ENCODE assay signal across 1 cellular context in genomic region chr14:50045039-50045711, GRCh38.
TF ChIP-seq lines count a peak whose summit lies in the region.

No MANE protein-coding gene starts in this region.

TF ChIP-seq in HepG2, 621 proteins besides CTCF, POLR2A, EP300 and RAD21 (continued from another document and continues in another):
- TF ChIP-seq, protein P1, sequence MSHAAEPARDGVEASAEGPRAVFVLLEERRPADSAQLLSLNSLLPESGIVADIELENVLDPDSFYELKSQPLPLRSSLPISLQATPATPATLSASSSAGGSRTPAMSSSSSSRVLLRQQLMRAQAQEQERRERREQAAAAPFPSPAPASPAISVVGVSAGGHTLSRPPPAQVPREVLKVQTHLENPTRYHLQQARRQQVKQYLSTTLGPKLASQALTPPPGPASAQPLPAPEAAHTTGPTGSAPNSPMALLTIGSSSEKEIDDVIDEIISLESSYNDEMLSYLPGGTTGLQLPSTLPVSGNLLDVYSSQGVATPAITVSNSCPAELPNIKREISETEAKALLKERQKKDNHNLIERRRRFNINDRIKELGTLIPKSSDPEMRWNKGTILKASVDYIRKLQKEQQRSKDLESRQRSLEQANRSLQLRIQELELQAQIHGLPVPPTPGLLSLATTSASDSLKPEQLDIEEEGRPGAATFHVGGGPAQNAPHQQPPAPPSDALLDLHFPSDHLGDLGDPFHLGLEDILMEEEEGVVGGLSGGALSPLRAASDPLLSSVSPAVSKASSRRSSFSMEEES (CRISPR knock-in tag; IDR thresholded peaks at IDR 0.05): peak; percentile 91
- TF ChIP-seq ZBTB20 (CRISPR knock-in tag; IDR thresholded peaks at IDR 0.05; ENCODE audit: borderline replicate concordance, low read depth) (peak; percentile 58; the same call in 1 of the 2 replicates), ZNF234 (CRISPR knock-in tag; conservative IDR thresholded peaks at IDR 0.05) (no peak), ZNF335 (CRISPR knock-in tag; IDR thresholded peaks at IDR 0.05) (0 out of 2 replicates have a peak, but pooled peaks have one; percentile 38), ATAD3A (CRISPR knock-in tag; IDR thresholded peaks at IDR 0.05) (no peak), KMT2A (CRISPR knock-in tag; IDR thresholded peaks at IDR 0.05) (peak; percentile 69), EED (CRISPR knock-in tag; IDR thresholded peaks at IDR 0.05) (no peak), ZNF451 (CRISPR knock-in tag; IDR thresholded peaks at IDR 0.05) (no peak), ZNF564 (CRISPR knock-in tag; IDR thresholded peaks at IDR 0.05) (peak; percentile 82; the same call in 1 of the 2 replicates), SRY (CRISPR knock-in tag; IDR thresholded peaks at IDR 0.05) (peak; percentile 79; the same call in 1 of the 2 replicates), REPIN1 (CRISPR knock-in tag; IDR thresholded peaks at IDR 0.05; ENCODE audit: borderline replicate concordance, low read depth) (no peak), FOXM1 (CRISPR knock-in tag; IDR thresholded peaks at IDR 0.05) (peak; percentile 53; the same call in 1 of the 2 replicates), SP5 (CRISPR knock-in tag; IDR thresholded peaks at IDR 0.05; ENCODE audit: borderline replicate concordance, low read depth) (peak; percentile 17; the same call in 1 of the 2 replicates), NCOA2 (CRISPR knock-in tag; IDR thresholded peaks at IDR 0.05) (peak; percentile 55), ZNF747 (CRISPR knock-in tag; IDR thresholded peaks at IDR 0.05; ENCODE audit: borderline replicate concordance) (peak; percentile 89; the same call in 1 of the 2 replicates), JUND (CRISPR knock-in tag; IDR thresholded peaks at IDR 0.05) (no peak), ZNF607 (CRISPR knock-in tag; IDR thresholded peaks at IDR 0.05; ENCODE audit: borderline replicate concordance) (peak; percentile 73), HOMEZ (CRISPR knock-in tag; IDR thresholded peaks at IDR 0.05; ENCODE audit: low read depth) (peak; percentile 82; the same call in 1 of the 2 replicates), PPARG (CRISPR knock-in tag; conservative IDR thresholded peaks at IDR 0.05) (peak; percentile 59; the same call in 1 of the 2 replicates), ZNF792 (CRISPR knock-in tag; IDR thresholded peaks at IDR 0.05) (peak; percentile 81), HMG20A (CRISPR knock-in tag; IDR thresholded peaks at IDR 0.05; ENCODE audit: borderline replicate concordance) (peak; percentile 44; the same call in 1 of the 2 replicates), ELF3 (CRISPR knock-in tag; IDR thresholded peaks at IDR 0.05) (peak; percentile 89), TBX2 (CRISPR knock-in tag; IDR thresholded peaks at IDR 0.05; ENCODE audit: borderline replicate concordance) (peak; percentile 75; the same call in 1 of the 2 replicates), ZNF343 (CRISPR knock-in tag; IDR thresholded peaks at IDR 0.05) (0 out of 2 replicates have a peak, but pooled peaks have one; percentile 43), NKX3-1 (CRISPR knock-in tag; IDR thresholded peaks at IDR 0.05) (0 out of 2 replicates have a peak, but pooled peaks have one; percentile 42), ZNF777 (CRISPR knock-in tag; IDR thresholded peaks at IDR 0.05) (no peak), PHF8 (CRISPR knock-in tag; IDR thresholded peaks at IDR 0.05) (peak; percentile 46; the same call in 1 of the 2 replicates), RERE (CRISPR knock-in tag; IDR thresholded peaks at IDR 0.05; ENCODE audit: low read depth) (peak; percentile 63; the same call in 1 of the 2 replicates), GZF1 (CRISPR knock-in tag; IDR thresholded peaks at IDR 0.05) (no peak), SIX1 (CRISPR knock-in tag; IDR thresholded peaks at IDR 0.05; ENCODE audit: borderline replicate concordance) (peak; percentile 26; the same call in 1 of the 2 replicates), ZFY (CRISPR knock-in tag; IDR thresholded peaks at IDR 0.05) (peak; percentile 96), PLRG1 (conservative IDR thresholded peaks at IDR 0.05) (no peak), FOXO1 (CRISPR knock-in tag; IDR thresholded peaks at IDR 0.05) (peak; percentile 88), DPF2 (CRISPR knock-in tag; IDR thresholded peaks at IDR 0.05; ENCODE audit: borderline replicate concordance, low read depth) (peak; percentile 59; the same call in 1 of the 2 replicates), ZNF552 (CRISPR knock-in tag; IDR thresholded peaks at IDR 0.05; ENCODE audit: borderline replicate concordance) (0 out of 2 replicates have a peak, but pooled peaks have one; percentile 18), ZNF205 (CRISPR knock-in tag; IDR thresholded peaks at IDR 0.05) (peak; percentile 23; the same call in 1 of the 2 replicates), ETV6 (CRISPR knock-in tag; conservative IDR thresholded peaks at IDR 0.05) (no peak), POGZ (CRISPR knock-in tag; IDR thresholded peaks at IDR 0.05) (peak; percentile 77), ZSCAN20 (CRISPR knock-in tag; IDR thresholded peaks at IDR 0.05; ENCODE audit: borderline replicate concordance) (no peak), HIC2 (CRISPR knock-in tag; IDR thresholded peaks at IDR 0.05; ENCODE audit: low read depth) (peak; percentile 76), KDM2A (CRISPR knock-in tag; IDR thresholded peaks at IDR 0.05; ENCODE audit: borderline replicate concordance, low read depth) (peak; percentile 74)
- TF ChIP-seq, protein P2, sequence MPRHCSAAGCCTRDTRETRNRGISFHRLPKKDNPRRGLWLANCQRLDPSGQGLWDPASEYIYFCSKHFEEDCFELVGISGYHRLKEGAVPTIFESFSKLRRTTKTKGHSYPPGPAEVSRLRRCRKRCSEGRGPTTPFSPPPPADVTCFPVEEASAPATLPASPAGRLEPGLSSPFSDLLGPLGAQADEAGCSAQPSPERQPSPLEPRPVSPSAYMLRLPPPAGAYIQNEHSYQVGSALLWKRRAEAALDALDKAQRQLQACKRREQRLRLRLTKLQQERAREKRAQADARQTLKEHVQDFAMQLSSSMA (CRISPR knock-in tag; IDR thresholded peaks at IDR 0.05): peak; percentile 52; the same call in 1 of the 2 replicates
- TF ChIP-seq, protein P3, sequence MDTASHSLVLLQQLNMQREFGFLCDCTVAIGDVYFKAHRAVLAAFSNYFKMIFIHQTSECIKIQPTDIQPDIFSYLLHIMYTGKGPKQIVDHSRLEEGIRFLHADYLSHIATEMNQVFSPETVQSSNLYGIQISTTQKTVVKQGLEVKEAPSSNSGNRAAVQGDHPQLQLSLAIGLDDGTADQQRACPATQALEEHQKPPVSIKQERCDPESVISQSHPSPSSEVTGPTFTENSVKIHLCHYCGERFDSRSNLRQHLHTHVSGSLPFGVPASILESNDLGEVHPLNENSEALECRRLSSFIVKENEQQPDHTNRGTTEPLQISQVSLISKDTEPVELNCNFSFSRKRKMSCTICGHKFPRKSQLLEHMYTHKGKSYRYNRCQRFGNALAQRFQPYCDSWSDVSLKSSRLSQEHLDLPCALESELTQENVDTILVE (CRISPR knock-in tag; IDR thresholded peaks at IDR 0.05): 0 out of 2 replicates have a peak, but pooled peaks have one; percentile 47
- TF ChIP-seq, protein P4, sequence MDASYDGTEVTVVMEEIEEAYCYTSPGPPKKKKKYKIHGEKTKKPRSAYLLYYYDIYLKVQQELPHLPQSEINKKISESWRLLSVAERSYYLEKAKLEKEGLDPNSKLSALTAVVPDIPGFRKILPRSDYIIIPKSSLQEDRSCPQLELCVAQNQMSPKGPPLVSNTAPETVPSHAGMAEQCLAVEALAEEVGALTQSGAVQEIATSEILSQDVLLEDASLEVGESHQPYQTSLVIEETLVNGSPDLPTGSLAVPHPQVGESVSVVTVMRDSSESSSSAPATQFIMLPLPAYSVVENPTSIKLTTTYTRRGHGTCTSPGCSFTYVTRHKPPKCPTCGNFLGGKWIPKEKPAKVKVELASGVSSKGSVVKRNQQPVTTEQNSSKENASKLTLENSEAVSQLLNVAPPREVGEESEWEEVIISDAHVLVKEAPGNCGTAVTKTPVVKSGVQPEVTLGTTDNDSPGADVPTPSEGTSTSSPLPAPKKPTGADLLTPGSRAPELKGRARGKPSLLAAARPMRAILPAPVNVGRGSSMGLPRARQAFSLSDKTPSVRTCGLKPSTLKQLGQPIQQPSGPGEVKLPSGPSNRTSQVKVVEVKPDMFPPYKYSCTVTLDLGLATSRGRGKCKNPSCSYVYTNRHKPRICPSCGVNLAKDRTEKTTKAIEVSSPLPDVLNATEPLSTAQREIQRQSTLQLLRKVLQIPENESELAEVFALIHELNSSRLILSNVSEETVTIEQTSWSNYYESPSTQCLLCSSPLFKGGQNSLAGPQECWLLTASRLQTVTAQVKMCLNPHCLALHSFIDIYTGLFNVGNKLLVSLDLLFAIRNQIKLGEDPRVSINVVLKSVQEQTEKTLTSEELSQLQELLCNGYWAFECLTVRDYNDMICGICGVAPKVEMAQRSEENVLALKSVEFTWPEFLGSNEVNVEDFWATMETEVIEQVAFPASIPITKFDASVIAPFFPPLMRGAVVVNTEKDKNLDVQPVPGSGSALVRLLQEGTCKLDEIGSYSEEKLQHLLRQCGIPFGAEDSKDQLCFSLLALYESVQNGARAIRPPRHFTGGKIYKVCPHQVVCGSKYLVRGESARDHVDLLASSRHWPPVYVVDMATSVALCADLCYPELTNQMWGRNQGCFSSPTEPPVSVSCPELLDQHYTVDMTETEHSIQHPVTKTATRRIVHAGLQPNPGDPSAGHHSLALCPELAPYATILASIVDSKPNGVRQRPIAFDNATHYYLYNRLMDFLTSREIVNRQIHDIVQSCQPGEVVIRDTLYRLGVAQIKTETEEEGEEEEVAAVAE (CRISPR knock-in tag; IDR thresholded peaks at IDR 0.05; ENCODE audit: borderline replicate concordance): 0 out of 2 replicates have a peak, but pooled peaks have one; percentile 66
